ENCODE assay signal across 21 cellular contexts in genomic region chr11:83127309-83127636, GRCh38. TPM values are rescaled to one million over a fixed set of nuclear protein-coding genes. Genes with fewer than 3 reads are reported as not detected.
DNase-seq lines count a peak whose midpoint lies in the region; ATAC-seq, FAIRE-seq and TF ChIP-seq lines count a peak whose summit lies in the region.
"Had no signal": no experiment of that assay in that cellular context is flagged by ENCODE, and none has a peak within 500 bp of the region (broad histone marks: within the 10 kb centered on the region; RNA-seq: fewer than 3 reads in every experiment).

No MANE protein-coding gene starts in this region.

- H3K27me3 Mint-ChIP-seq in GM23338 (ENCODE audit: insufficient read depth, low read depth, poor library complexity): peaks cover 2% of the 10 kb centered on the region

- 97% methylated on average over 5 of the region's 5 CpGs for WGBS in GM12878 (ENCODE audit: insufficient coverage, insufficient replicate concordance, low lambda C conversion rate, missing lambda C conversion rate)

- FAIRE-seq in GM12878 (lab: Jason Lieb, UNC): no peak

- RAD21 ChIA-PET in GM12878 (lab: Charles Lee; ENCODE audit: unreplicated experiment): interaction anchor here (1.2 to 1.5 kb wide), 4 partner anchors 10 to 156 kb away, joined by 3 to 6 read pairs (median 4); no protein-coding TSS in a partner anchor

- CTCF ChIA-PET in GM12878 (lab: Yijun Ruan, JAX): interaction anchor here (0.6 to 1.9 kb wide), 3 partner anchors 9 to 45 kb away, joined by 3 to 6 read pairs (median 4); no protein-coding TSS in a partner anchor

- H3K9ac ChIP-seq in GM12878 (ENCODE audit: control insufficient read depth, insufficient read depth, low read length): no peak overlapping the region
- H3K9ac ChIP-seq: BLaER1 treated with 17β-estradiol and CSF1 and Interleukin-3, amounts not matched to agents 10 nM and 100 nM had no signal

- TF ChIP-seq POLR2A in GM12878 (IDR thresholded peaks at IDR 0.05; ENCODE audit: low read depth, low read length): no peak
- no peak for TF ChIP-seq POLR2A in uterus (IDR thresholded peaks at IDR 0.05)

- DNase-seq in GM23338 (ENCODE audit: low spot score): no peak
- no peak for DNase-seq in GM12878 (ENCODE audit: low read depth, low spot score)
- DNase-seq in uterus: no peak
- no peak for DNase-seq in activated naive CD4-positive, alpha-beta T cell treated with anti-CD3 and anti-CD28 coated beads, Interleukin-2, amount 50 U/mL, for 72 hours (ENCODE audit: low spot score in 2 of 2)
- no peak for DNase-seq in H4 (ENCODE audit: low spot score)
- DNase-seq: Calu3; CD8-positive, alpha-beta T cell; DMS53; EL; HCEC 1CT; MG63; NCI-H1048; NCI-H1436; NCI-H2029 treated with DMSO at 0.1 percent for 48 hours; NCI-H2171; NCI-H526; T-helper 17 cell had no signal

- H3K27ac Mint-ChIP-seq in GM23338: no peak overlapping the region
- H3K27ac Mint-ChIP-seq in activated naive CD4-positive, alpha-beta T cell treated with anti-CD3 and anti-CD28 coated beads, Interleukin-2, amount 50 U/mL, for 72 hours: no peak overlapping the region
- H3K27ac Mint-ChIP-seq: CD8-positive, alpha-beta T cell; T-helper 17 cell had no signal

- POLR2A ChIA-PET in GM12878 (lab: Charles Lee): interaction anchor here (0.7 to 1.6 kb wide), 3 partner anchors 10 to 1173 kb away, joined by 5 to 6 read pairs (median 6); no protein-coding TSS in a partner anchor

- no peak overlapping the region for H3K4me3 Mint-ChIP-seq in GM23338
- H3K4me3 Mint-ChIP-seq: CD8-positive, alpha-beta T cell; T-helper 17 cell had no signal

- H3K9me3 ChIP-seq in GM12878 (replicated peaks; ENCODE audit: control insufficient read depth, insufficient read depth, low read length) (no peaks in the 10 kb centered on the region), uterus (no peaks in the 10 kb centered on the region)
- H3K9me3 ChIP-seq: MG63, SJSA1 had no signal

- no peaks in the 10 kb centered on the region for H3F3A ChIP-seq in GM23338 (replicated peaks; ENCODE audit: low read depth)

- H3K36me3 ChIP-seq in GM23338 (ENCODE audit: insufficient read depth) (no peaks in the 10 kb centered on the region), GM12878 (ENCODE audit: control insufficient read depth in 2 of 2, insufficient read depth in 2 of 2, low read length in 1 of 2) (no peaks in the 10 kb centered on the region), uterus (no peaks in the 10 kb centered on the region)
- H3K36me3 ChIP-seq: BLaER1 treated with 17β-estradiol and CSF1 and Interleukin-3, amounts not matched to agents 10 nM and 100 nM; MG63; SJSA1 had no signal

- H3K27me3 ChIP-seq in GM23338 (ENCODE audit: insufficient read depth) (no peaks in the 10 kb centered on the region), GM12878 (replicated peaks in 1 of 2; ENCODE audit: control insufficient read depth in 2 of 2, insufficient read depth in 2 of 2, low read length in 1 of 2) (no peaks in the 10 kb centered on the region), uterus (no peaks in the 10 kb centered on the region)
- H3K27me3 ChIP-seq: BLaER1 treated with 17β-estradiol and CSF1 and Interleukin-3, amounts not matched to agents 10 nM and 100 nM; MG63; SJSA1 had no signal

- H3K4me3 ChIP-seq in GM23338: no peak overlapping the region
- H3K4me3 ChIP-seq in GM12878: no peak overlapping the region
- no peak overlapping the region for H3K4me3 ChIP-seq in uterus
- H3K4me3 ChIP-seq: BLaER1 treated with 17β-estradiol and CSF1 and Interleukin-3, amounts not matched to agents 10 nM and 100 nM; MG63; SJSA1 had no signal

- ATAC-seq in GM19035 (IDR thresholded peaks at IDR 0.05; ENCODE audit: unreplicated experiment): peak; percentile 28
- no peak for ATAC-seq in GM23338
- peak; percentile 60; the same call in 1 of the 3 replicates for ATAC-seq in GM12878
- no peak for ATAC-seq in HG02642 (IDR thresholded peaks at IDR 0.05; ENCODE audit: poor library complexity, unreplicated experiment)
- no peak for ATAC-seq in activated naive CD4-positive, alpha-beta T cell treated with anti-CD3 and anti-CD28 coated beads, Interleukin-2, amount 50 U/mL, for 72 hours
- ATAC-seq: CD8-positive, alpha-beta T cell; T-helper 17 cell had no signal

- no peak for TF ChIP-seq RAD21 in GM12878 (IDR thresholded peaks at IDR 0.05; ENCODE audit: insufficient read depth, low read depth, low read length)

- no peak for TF ChIP-seq CTCF in GM23338 (conservative IDR thresholded peaks at IDR 0.05; ENCODE audit: low read depth in 2 of 2)
- no peak for TF ChIP-seq CTCF in GM12878 (IDR thresholded peaks at IDR 0.05 in 2 of 3, conservative IDR thresholded peaks at IDR 0.05 in 1 of 3; ENCODE audit: control insufficient read depth in 2 of 3, extremely low read depth in 1 of 3, insufficient read depth in 1 of 3, low read depth in 3 of 3, low read length in 3 of 3)
- no peak for TF ChIP-seq CTCF in uterus (IDR thresholded peaks at IDR 0.05)

- TF ChIP-seq EP300 in GM12878 (IDR thresholded peaks at IDR 0.05; ENCODE audit: borderline replicate concordance in 1 of 2, control insufficient read depth in 1 of 2, low read depth in 2 of 2, low read length in 2 of 2): no peak

- no peaks in the 10 kb centered on the region for H3K4me1 Mint-ChIP-seq in GM23338

- intact Hi-C loops in GM12878 (cut with micrococcal nuclease; ENCODE audit: unreplicated experiment): no loop called here
- intact Hi-C loops in uterus (cut with DNase I; ENCODE audit: low total_unique reads): no loop called here

- H4K20me1 ChIP-seq in GM23338 (replicated peaks; ENCODE audit: insufficient read depth) (no peaks in the 10 kb centered on the region), GM12878 (ENCODE audit: control insufficient read depth, insufficient read depth) (no peaks in the 10 kb centered on the region)
- H4K20me1 ChIP-seq: BLaER1 treated with 17β-estradiol and CSF1 and Interleukin-3, amounts not matched to agents 10 nM and 100 nM had no signal

- H3K36me3 Mint-ChIP-seq in GM23338 (ENCODE audit: low read depth): no peaks in the 10 kb centered on the region
- no peaks in the 10 kb centered on the region for H3K36me3 Mint-ChIP-seq in activated naive CD4-positive, alpha-beta T cell treated with anti-CD3 and anti-CD28 coated beads, Interleukin-2, amount 50 U/mL, for 72 hours
- H3K36me3 Mint-ChIP-seq: CD8-positive, alpha-beta T cell had no signal

- peaks cover 7% of the 10 kb centered on the region; the same call in 1 of the 2 replicates for H3K9me2 ChIP-seq in GM23338 (ENCODE audit: insufficient read depth)

- H3K4me2 ChIP-seq in GM23338: no peak overlapping the region
- H3K4me2 ChIP-seq in GM12878 (ENCODE audit: control insufficient read depth, insufficient read depth): peak overlapping the region; percentile 46
- H3K4me2 ChIP-seq: BLaER1 treated with 17β-estradiol and CSF1 and Interleukin-3, amounts not matched to agents 10 nM and 100 nM had no signal

- SMC1A ChIA-PET in GM12878 (lab: Charles Lee; ENCODE audit: uncharacterized antibody, unreplicated experiment): interaction anchor here (1.0 to 2.4 kb wide), 5 partner anchors 9 to 166 kb away, joined by 3 to 13 read pairs (median 4); partner anchors contain the start of gene PCF11

- no TSS peak for BruUV-seq in GM12878 (replicated peaks; lab: Mats Ljungman, UMichigan)

- H3K79me2 ChIP-seq in GM23338 (replicated peaks; ENCODE audit: insufficient read depth) (no peaks in the 10 kb centered on the region), GM12878 (ENCODE audit: control insufficient read depth, insufficient read depth, low read length) (no peaks in the 10 kb centered on the region)

- H3K4me1 ChIP-seq in GM23338 (ENCODE audit: insufficient read depth): no peaks in the 10 kb centered on the region
- peaks cover 8% of the 10 kb centered on the region; the same call in 1 of the 2 replicates for H3K4me1 ChIP-seq in GM12878 (ENCODE audit: control insufficient read depth, insufficient read depth, low read length)
- H3K4me1 ChIP-seq in uterus: peaks cover 0 to 15% of the 10 kb centered on the region in 2 donors
- H3K4me1 ChIP-seq: SJSA1 had no signal

- in situ Hi-C loops in GM12878 (cut with MboI): no loop called here

- no peak overlapping the region for H3K27ac ChIP-seq in GM23338 (ENCODE audit: low read depth)
- H3K27ac ChIP-seq in GM12878 (ENCODE audit: control insufficient read depth, insufficient read depth): no peak overlapping the region
- peak overlapping the region; percentile 80 to 89 for H3K27ac ChIP-seq in uterus
- H3K27ac ChIP-seq: BLaER1 treated with 17β-estradiol and CSF1 and Interleukin-3, amounts not matched to agents 10 nM and 100 nM; SJSA1 had no signal

- H2AFZ ChIP-seq in GM23338 (peak overlapping the region; percentile 32; the same call in 1 of the 2 replicates), GM12878 (ENCODE audit: control insufficient read depth, low read depth, low read length) (no peak overlapping the region)

- peaks cover 2% of the 10 kb centered on the region; the same call in 2 of the 3 replicates for H3K9me3 Mint-ChIP-seq in GM23338
- H3K9me3 Mint-ChIP-seq in activated naive CD4-positive, alpha-beta T cell treated with anti-CD3 and anti-CD28 coated beads, Interleukin-2, amount 50 U/mL, for 72 hours: no peaks in the 10 kb centered on the region
- H3K9me3 Mint-ChIP-seq: CD8-positive, alpha-beta T cell had no signal

RNA-seq across cellular contexts. Expression of gene PCF11, which starts 29.7 kb away (rescaled TPM):
- total RNA-seq in GM23338 (2014; rRNA removed; shearing (Covaris generic)): 44.2 and 47.0 TPM in 2 replicates
- polyA plus RNA-seq in GM23338 (2016; fragmentation: Nextera tagmentation; extraction: Ambion mirVana) (18.7 and 23.0 TPM in 2 replicates), GM12878 (2011; rRNA removed) (90.4 and 129 TPM in 2 replicates), GM12878 (2014; fragmentation: Illumina TruSeq; extraction: Trizol) (52.8 and 60.5 TPM in 2 replicates), GM12878 (2014; fragmentation: Nextera tagmentation; extraction: Ambion mirVana) (10 to 100 TPM in 1 of 2 experiments, 1 to 10 TPM in 1; 9.2 to 10.1 TPM), GM12878 (2014; rRNA removed) (58.3 and 60.7 TPM in 2 replicates), GM12878 (2016; fragmentation: Nextera tagmentation; extraction: Ambion mirVana) (10 to 100 TPM; 20.9 to 22.8 TPM)
- 240 TPM in 2 replicates for total RNA-seq in GM12878 (2013; cell fraction: nucleolus; rRNA removed)
- total RNA-seq in GM12878 (2014; rRNA removed) (43.2 and 51.2 TPM in 2 replicates), GM12878 (2014; rRNA removed; fragmentation: Illumina TruSeq; extraction: Trizol) (65.4 and 68.4 TPM in 2 replicates), GM12878 (2021) (56.2 and 59.2 TPM in 2 replicates), uterus (100 to 1,000 TPM in 3 of 4 donors, 10 to 100 TPM in 1; 80.7 to 191 (median 122) TPM)
- 22.5 TPM for polyA plus RNA-seq in GM12878 (2011; ENCODE audit: low read depth)
- polyA plus RNA-seq in GM12878 (2011; cell fraction: cytosol; rRNA removed): 48.7 and 66.2 TPM in 2 replicates
- 174 and 185 TPM in 2 replicates for polyA plus RNA-seq in GM12878 (2011; cell fraction: nucleus; rRNA removed)
- polyA plus RNA-seq in GM12878 (2012): 43.7 and 50.5 TPM in 2 replicates
- 69.5 and 93.1 TPM in 2 replicates for polyA minus RNA-seq in GM12878 (2011; rRNA and poly(A)+ RNA removed)
- polyA minus RNA-seq in GM12878 (2011; cell fraction: cytosol; rRNA and poly(A)+ RNA removed): 17.2 and 34.0 TPM in 2 replicates
- 150 and 205 TPM in 2 replicates for polyA minus RNA-seq in GM12878 (2011; cell fraction: nucleus; rRNA and poly(A)+ RNA removed)
- 10 to 100 TPM; 50.0 to 63.1 TPM for total RNA-seq in activated naive CD4-positive, alpha-beta T cell treated with anti-CD3 and anti-CD28 coated beads, Interleukin-2, amount 50 U/mL, for 72 hours
- total RNA-seq in H4 (2014; rRNA removed; shearing (Covaris generic)): 18.9 and 20.7 TPM in 2 replicates

RNA-seq across cellular contexts. Expression of gene RAB30, which starts 55.6 kb away (rescaled TPM):
- 4.5 and 6.6 TPM in 2 replicates for total RNA-seq in GM23338 (2014; rRNA removed; shearing (Covaris generic))
- polyA plus RNA-seq in GM23338 (2016; fragmentation: Nextera tagmentation; extraction: Ambion mirVana) (2.6 and 3.3 TPM in 2 replicates), GM12878 (2011; rRNA removed) (23.0 and 26.7 TPM in 2 replicates), GM12878 (2014; fragmentation: Illumina TruSeq; extraction: Trizol) (22.5 and 32.9 TPM in 2 replicates), GM12878 (2014; fragmentation: Nextera tagmentation; extraction: Ambion mirVana) (10 to 100 TPM in 1 of 2 experiments, 1 to 10 TPM in 1; 9.8 to 14.2 TPM), GM12878 (2014; rRNA removed) (8.0 and 11.7 TPM in 2 replicates), GM12878 (2016; fragmentation: Nextera tagmentation; extraction: Ambion mirVana) (10 to 100 TPM; 22.2 TPM)
- total RNA-seq in GM12878 (2013; cell fraction: nucleolus; rRNA removed): 49.2 and 55.3 TPM in 2 replicates
- total RNA-seq in GM12878 (2014; rRNA removed) (13.0 and 14.2 TPM in 2 replicates), GM12878 (2014; rRNA removed; fragmentation: Illumina TruSeq; extraction: Trizol) (15.2 and 16.1 TPM in 2 replicates), GM12878 (2021) (23.9 and 24.8 TPM in 2 replicates), uterus (100 to 1,000 TPM in 1 of 4 donors, 10 to 100 TPM in 3; 12.4 to 113 (median 48.4) TPM)
- polyA plus RNA-seq in GM12878 (2011; ENCODE audit: low read depth): 39.6 TPM
- polyA plus RNA-seq in GM12878 (2011; cell fraction: cytosol; rRNA removed): 9.5 and 13.4 TPM in 2 replicates
- 13.5 and 14.2 TPM in 2 replicates for polyA plus RNA-seq in GM12878 (2011; cell fraction: nucleus; rRNA removed)
- 19.1 and 30.2 TPM in 2 replicates for polyA plus RNA-seq in GM12878 (2012)
- 14.5 and 29.4 TPM in 2 replicates for polyA minus RNA-seq in GM12878 (2011; rRNA and poly(A)+ RNA removed)
- polyA minus RNA-seq in GM12878 (2011; cell fraction: cytosol; rRNA and poly(A)+ RNA removed): 6.9 and 11.0 TPM in 2 replicates
- 11.6 and 16.6 TPM in 2 replicates for polyA minus RNA-seq in GM12878 (2011; cell fraction: nucleus; rRNA and poly(A)+ RNA removed)
- 10 to 100 TPM in 1 of 2 donors, 1 to 10 TPM in 1; 8.7 to 12.1 TPM for total RNA-seq in activated naive CD4-positive, alpha-beta T cell treated with anti-CD3 and anti-CD28 coated beads, Interleukin-2, amount 50 U/mL, for 72 hours
- 15.3 and 16.9 TPM in 2 replicates for total RNA-seq in H4 (2014; rRNA removed; shearing (Covaris generic))

Comparison
In these comparisons a context has a peak if more than half of its experiments do, and no peak if none do; other contexts are left out.
1. ATAC-seq: peak in GM19035 (single experiment) and GM12878 (single experiment); none in GM23338 (single experiment), HG02642 (single experiment) and activated naive CD4-positive, alpha-beta T cell treated with anti-CD3 and anti-CD28 coated beads, Interleukin-2, amount 50 U/mL, for 72 hours (0 of 2).
2. H3K27ac ChIP-seq: peak in uterus (2 of 2); none in GM23338 (single experiment) and GM12878 (single experiment).